11 cellular contexts compared by ENCODE assay signal in genomic region chrX:119885554-119886428, GRCh38. TPM values are rescaled to one million over a fixed set of nuclear protein-coding genes. Genes with fewer than 3 reads are reported as not detected.
DNase-seq lines count a peak whose midpoint lies in the region; ATAC-seq and TF ChIP-seq lines count a peak whose summit lies in the region.
"Had no signal": no experiment of that assay in that cellular context is flagged by ENCODE, and none has a peak within 500 bp of the region (broad histone marks: within the 10 kb centered on the region; RNA-seq: fewer than 3 reads in every experiment).

No MANE protein-coding gene starts in this region.

- BruUV-seq in MCF 10A (replicated peaks; lab: Mats Ljungman, UMichigan) (no TSS peak), mammary epithelial cell (replicated peaks; lab: Mats Ljungman, UMichigan) (no TSS peak)

- TF ChIP-seq CTCF in MCF 10A (IDR thresholded peaks at IDR 0.05; ENCODE audit: unreplicated experiment) (no peak), breast epithelium (IDR thresholded peaks at IDR 0.05) (no peak), fibroblast of mammary gland (conservative IDR thresholded peaks at IDR 0.05; ENCODE audit: control insufficient read depth, insufficient read depth, low read depth, low read length) (no peak), mammary epithelial cell (conservative IDR thresholded peaks at IDR 0.05 in 1 of 2, IDR thresholded peaks at IDR 0.05 in 1 of 2; ENCODE audit: extremely low read depth in 1 of 2, insufficient read depth in 1 of 2, low read depth in 1 of 2, low read length in 2 of 2) (no peak)

- no peak overlapping the region for H3K9ac ChIP-seq in mammary epithelial cell (ENCODE audit: insufficient read depth, low read length)

- in situ Hi-C loops in SK-MEL-5 (cut with HindIII; ENCODE audit: low pct_unique_long_range_greater_than_20kb, low sequenced_read_pairs), result no loop called here
- in situ Hi-C loops in mammary epithelial cell (cut with MboI; ENCODE audit: low sequenced_read_pairs in 2 of 2), result no loop called here

- TF ChIP-seq POLR2A in breast epithelium (IDR thresholded peaks at IDR 0.05), result no peak

- H3K36me3 ChIP-seq in breast epithelium (no peaks in the 10 kb centered on the region), mammary epithelial cell (ENCODE audit: insufficient read depth, low read length) (no peaks in the 10 kb centered on the region)
- H3K36me3 ChIP-seq: suprapubic skin had no signal

- intact Hi-C loops in MCF 10A (cut with micrococcal nuclease), result no loop called here
- intact Hi-C loops in breast epithelium (cut with DNase I; ENCODE audit: low total_unique reads), result no loop called here
- intact Hi-C loops in mammary epithelial cell (cut with micrococcal nuclease), result loop anchor here (10.0 kb wide), 1 partner anchor 371 kb away; no protein-coding TSS in a partner anchor

- no peaks in the 10 kb centered on the region for H3K79me2 ChIP-seq in mammary epithelial cell (ENCODE audit: insufficient read depth, low read length)

- DNase-seq in MCF 10A (ENCODE audit: unreplicated experiment) (peak; percentile 20), breast epithelium (ENCODE audit: low spot score in 2 of 2) (no peak), SK-MEL-5 (ENCODE audit: low read depth, low spot score) (peak; percentile 44), fibroblast of mammary gland (ENCODE audit: low read depth) (peak; percentile 61), mammary epithelial cell (no peak)

- H2AFZ ChIP-seq in mammary epithelial cell (ENCODE audit: low read depth, low read length), result no peak overlapping the region

- H3K27ac ChIP-seq in breast epithelium, result no peak overlapping the region
- no peak overlapping the region for H3K27ac ChIP-seq in mammary epithelial cell (ENCODE audit: insufficient read depth, low read depth, low read length)
- H3K27ac ChIP-seq: suprapubic skin had no signal

- dilution Hi-C loops in mammary epithelial cell (cut with HindIII; ENCODE audit: low sequenced_read_pairs), result no loop called here

- no peaks in the 10 kb centered on the region for H3K9me3 Mint-ChIP-seq in MCF 10A (ENCODE audit: unreplicated experiment)

- no peaks in the 10 kb centered on the region for H4K20me1 ChIP-seq in mammary epithelial cell (ENCODE audit: insufficient read depth, low read length)

- H3K4me1 Mint-ChIP-seq in MCF 10A (ENCODE audit: insufficient read depth, unreplicated experiment), result no peaks in the 10 kb centered on the region

- WGBS in mammary epithelial cell (ENCODE audit: low coverage, missing lambda C conversion rate), result 71% methylated on average over 11 of the region's 11 CpGs

- no peaks in the 10 kb centered on the region for H3K9me3 ChIP-seq in breast epithelium
- no peaks in the 10 kb centered on the region for H3K9me3 ChIP-seq in mammary epithelial cell (replicated peaks; ENCODE audit: insufficient read depth, low read length)
- H3K9me3 ChIP-seq: suprapubic skin had no signal

- H3K27ac Mint-ChIP-seq in MCF 10A (ENCODE audit: low read depth, unreplicated experiment), result no peak overlapping the region

- H3K4me3 Mint-ChIP-seq in MCF 10A (ENCODE audit: unreplicated experiment), result no peak overlapping the region

- no peak overlapping the region for H3K4me2 ChIP-seq in mammary epithelial cell (ENCODE audit: insufficient read depth, low read depth, low read length)

- POLR2A ChIA-PET in MCF 10A (lab: Yijun Ruan, JAX), result no interaction called here

- H3K4me1 ChIP-seq in breast epithelium (no peaks in the 10 kb centered on the region), mammary epithelial cell (ENCODE audit: insufficient read depth, low read length) (no peaks in the 10 kb centered on the region)
- H3K4me1 ChIP-seq: suprapubic skin had no signal

- H3K27me3 Mint-ChIP-seq in MCF 10A (ENCODE audit: insufficient read depth, unreplicated experiment), result no peaks in the 10 kb centered on the region

- ATAC-seq in GM21825 (IDR thresholded peaks at IDR 0.05; ENCODE audit: unreplicated experiment) (no peak), GM19467 (IDR thresholded peaks at IDR 0.05; ENCODE audit: unreplicated experiment) (no peak), HG03460 (IDR thresholded peaks at IDR 0.05; ENCODE audit: unreplicated experiment) (no peak)

- no peaks in the 10 kb centered on the region for H3K27me3 ChIP-seq in breast epithelium
- no peaks in the 10 kb centered on the region for H3K27me3 ChIP-seq in mammary epithelial cell (ENCODE audit: insufficient read depth, low read length)
- H3K27me3 ChIP-seq: suprapubic skin had no signal

- peak overlapping the region in 1 of 3 donors; percentile 1 for H3K4me3 ChIP-seq in breast epithelium
- no peak overlapping the region for H3K4me3 ChIP-seq in fibroblast of mammary gland (ENCODE audit: control insufficient read depth, low read depth, low read length)
- no peak overlapping the region for H3K4me3 ChIP-seq in mammary epithelial cell (replicated peaks in 1 of 3; ENCODE audit: insufficient read depth in 1 of 3, low read depth in 2 of 3, low read length in 3 of 3)
- H3K4me3 ChIP-seq: suprapubic skin had no signal

- no peaks in the 10 kb centered on the region for H3K36me3 Mint-ChIP-seq in MCF 10A (ENCODE audit: insufficient read depth, unreplicated experiment)

- CTCF ChIA-PET in MCF 10A (lab: Yijun Ruan, JAX) (no interaction called here), mammary epithelial cell (lab: Charles Lee; ENCODE audit: low non-redundant PET) (no interaction called here)

RNA-seq across cellular contexts. Expression of gene AKAP14, which starts 9.9 kb away (rescaled TPM):
- not detected in 2 replicates for total RNA-seq in MCF 10A (2022)
- total RNA-seq in breast epithelium, result not detected
- not detected in 2 replicates for total RNA-seq in SK-MEL-5 (2014; rRNA removed; shearing (Covaris generic))
- polyA plus RNA-seq in SK-MEL-5 (2015; cell fraction: cytosol; rRNA removed), result not detected in 2 replicates
- polyA plus RNA-seq in SK-MEL-5 (2015; cell fraction: nucleus; rRNA removed), result not detected in 2 replicates
- not detected for total RNA-seq in mammary epithelial cell
- not detected for polyA plus RNA-seq in mammary epithelial cell
- polyA minus RNA-seq in mammary epithelial cell, result not detected
- total RNA-seq: frontal cortex, pulmonary artery endothelial cell, suprapubic skin had no signal

RNA-seq across cellular contexts. Expression of gene NDUFA1, which starts 14.2 kb away (rescaled TPM):
- total RNA-seq in MCF 10A (2022), result 76.7 and 82.8 TPM in 2 replicates
- 10 to 100 TPM; 45.5 to 70.8 (median 47.5) TPM for total RNA-seq in breast epithelium
- 153 and 162 TPM in 2 replicates for total RNA-seq in SK-MEL-5 (2014; rRNA removed; shearing (Covaris generic))
- polyA plus RNA-seq in SK-MEL-5 (2015; cell fraction: cytosol; rRNA removed), result 61.1 and 87.0 TPM in 2 replicates
- polyA plus RNA-seq in SK-MEL-5 (2015; cell fraction: nucleus; rRNA removed), result 8.3 and 15.2 TPM in 2 replicates
- total RNA-seq in mammary epithelial cell, result 10 to 100 TPM; 28.3 to 82.0 TPM
- 93.3 TPM for polyA plus RNA-seq in mammary epithelial cell
- 19.6 TPM for polyA minus RNA-seq in mammary epithelial cell

RNA-seq across cellular contexts. Expression of gene RNF113A, which starts 14.3 kb away (rescaled TPM):
- total RNA-seq in MCF 10A (2022) (19.0 and 23.0 TPM in 2 replicates), breast epithelium (10 to 100 TPM; 12.5 to 14.1 (median 13.5) TPM), mammary epithelial cell (10 to 100 TPM; 10.5 to 15.2 TPM)
- total RNA-seq in SK-MEL-5 (2014; rRNA removed; shearing (Covaris generic)), result 25.7 and 27.0 TPM in 2 replicates
- 23.3 and 27.5 TPM in 2 replicates for polyA plus RNA-seq in SK-MEL-5 (2015; cell fraction: cytosol; rRNA removed)
- 17.9 and 19.4 TPM in 2 replicates for polyA plus RNA-seq in SK-MEL-5 (2015; cell fraction: nucleus; rRNA removed)
- 15.0 TPM for polyA plus RNA-seq in mammary epithelial cell
- polyA minus RNA-seq in mammary epithelial cell, result 12.1 TPM

RNA-seq across cellular contexts. Expression of gene UPF3B, which starts 33.0 kb away (rescaled TPM):
- total RNA-seq in MCF 10A (2022) (17.4 and 18.5 TPM in 2 replicates), breast epithelium (10 to 100 TPM in 1 of 3 donors, 1 to 10 TPM in 2; 7.5 to 10.8 (median 8.2) TPM), mammary epithelial cell (1 to 10 TPM; 1.0 to 10.0 TPM)
- 3.9 and 4.5 TPM in 2 replicates for total RNA-seq in SK-MEL-5 (2014; rRNA removed; shearing (Covaris generic))
- 8.2 and 9.7 TPM in 2 replicates for polyA plus RNA-seq in SK-MEL-5 (2015; cell fraction: cytosol; rRNA removed)
- polyA plus RNA-seq in SK-MEL-5 (2015; cell fraction: nucleus; rRNA removed), result 8.2 and 16.6 TPM in 2 replicates
- 5.6 TPM for polyA plus RNA-seq in mammary epithelial cell
- not detected for polyA minus RNA-seq in mammary epithelial cell

RNA-seq across cellular contexts. Expression of gene NKAP, which starts 57.8 kb away (rescaled TPM):
- total RNA-seq in MCF 10A (2022), result 10.4 and 13.8 TPM in 2 replicates
- total RNA-seq in breast epithelium, result 1 to 10 TPM; 6.4 to 7.3 (median 6.9) TPM
- 4.7 and 5.5 TPM in 2 replicates for total RNA-seq in SK-MEL-5 (2014; rRNA removed; shearing (Covaris generic))
- 6.1 and 6.8 TPM in 2 replicates for polyA plus RNA-seq in SK-MEL-5 (2015; cell fraction: cytosol; rRNA removed)
- polyA plus RNA-seq in SK-MEL-5 (2015; cell fraction: nucleus; rRNA removed), result 4.5 and 6.0 TPM in 2 replicates
- 1 to 10 TPM; 3.0 to 8.1 TPM for total RNA-seq in mammary epithelial cell
- 2.5 TPM for polyA plus RNA-seq in mammary epithelial cell
- polyA minus RNA-seq in mammary epithelial cell, result 2.5 TPM

Comparison
In these comparisons a context has a peak if more than half of its experiments do, and no peak if none do; other contexts are left out.
1. DNase-seq: peak in MCF 10A (single experiment), SK-MEL-5 (single experiment) and fibroblast of mammary gland (single experiment); none in breast epithelium (0 of 2) and mammary epithelial cell (single experiment).